Comparison of ENCODE assay signal across 1 cellular context in genomic region chr6:44092312-44092884, GRCh38.
TF ChIP-seq lines count a peak whose summit lies in the region.

No MANE protein-coding gene starts in this region.

TF ChIP-seq in HepG2, 621 proteins besides CTCF, POLR2A, EP300 and RAD21 (continued from another document and continues in another):
- no peak for TF ChIP-seq NR3C1 (CRISPR knock-in tag; IDR thresholded peaks at IDR 0.05)
- no peak for TF ChIP-seq ZFP36L1 (CRISPR knock-in tag; IDR thresholded peaks at IDR 0.05)
- TF ChIP-seq HNF1A (IDR thresholded peaks at IDR 0.05; ENCODE audit: low read depth): peak; percentile 37
- TF ChIP-seq HNF1A (CRISPR knock-in tag; IDR thresholded peaks at IDR 0.05; ENCODE audit: borderline replicate concordance): no peak; the same call in 1 of the 2 replicates
- TF ChIP-seq TBX3 (IDR thresholded peaks at IDR 0.05; ENCODE audit: borderline replicate concordance): peak; percentile 42; the same call in 1 of the 2 replicates
- TF ChIP-seq, protein P1, sequence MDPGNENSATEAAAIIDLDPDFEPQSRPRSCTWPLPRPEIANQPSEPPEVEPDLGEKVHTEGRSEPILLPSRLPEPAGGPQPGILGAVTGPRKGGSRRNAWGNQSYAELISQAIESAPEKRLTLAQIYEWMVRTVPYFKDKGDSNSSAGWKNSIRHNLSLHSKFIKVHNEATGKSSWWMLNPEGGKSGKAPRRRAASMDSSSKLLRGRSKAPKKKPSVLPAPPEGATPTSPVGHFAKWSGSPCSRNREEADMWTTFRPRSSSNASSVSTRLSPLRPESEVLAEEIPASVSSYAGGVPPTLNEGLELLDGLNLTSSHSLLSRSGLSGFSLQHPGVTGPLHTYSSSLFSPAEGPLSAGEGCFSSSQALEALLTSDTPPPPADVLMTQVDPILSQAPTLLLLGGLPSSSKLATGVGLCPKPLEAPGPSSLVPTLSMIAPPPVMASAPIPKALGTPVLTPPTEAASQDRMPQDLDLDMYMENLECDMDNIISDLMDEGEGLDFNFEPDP (CRISPR knock-in tag; conservative IDR thresholded peaks at IDR 0.05): no peak
- no peak for TF ChIP-seq ZNF720 (CRISPR knock-in tag; IDR thresholded peaks at IDR 0.05)
- TF ChIP-seq SALL2 (CRISPR knock-in tag; IDR thresholded peaks at IDR 0.05): no peak
- peak; percentile 90 for TF ChIP-seq DPF2 (CRISPR knock-in tag; IDR thresholded peaks at IDR 0.05; ENCODE audit: borderline replicate concordance, low read depth)
- TF ChIP-seq U2AF2 (IDR thresholded peaks at IDR 0.05; ENCODE audit: low read depth, low read length): no peak
- peak; percentile 94; the same call in 1 of the 2 replicates for TF ChIP-seq AHDC1 (CRISPR knock-in tag; IDR thresholded peaks at IDR 0.05; ENCODE audit: borderline replicate concordance)
- no peak for TF ChIP-seq ZNF503 (CRISPR knock-in tag; IDR thresholded peaks at IDR 0.05)
- peak in 1 of 2 experiments; percentile 37; a peak in 2 of 4 replicates for TF ChIP-seq NR2F1 (CRISPR knock-in tag; IDR thresholded peaks at IDR 0.05)
- TF ChIP-seq MED13 (CRISPR knock-in tag; IDR thresholded peaks at IDR 0.05): no peak
- TF ChIP-seq AKNA (CRISPR knock-in tag; IDR thresholded peaks at IDR 0.05; ENCODE audit: borderline replicate concordance): no peak
- TF ChIP-seq RORA (CRISPR knock-in tag; IDR thresholded peaks at IDR 0.05): no peak
- no peak for TF ChIP-seq WIZ (CRISPR knock-in tag; IDR thresholded peaks at IDR 0.05)
- TF ChIP-seq ZNF792 (CRISPR knock-in tag; IDR thresholded peaks at IDR 0.05): no peak; the same call in 1 of the 2 replicates
- TF ChIP-seq ZNF776 (CRISPR knock-in tag; IDR thresholded peaks at IDR 0.05): no peak
- no peak for TF ChIP-seq NFATC3 (CRISPR knock-in tag; IDR thresholded peaks at IDR 0.05)
- TF ChIP-seq ZNF850 (CRISPR knock-in tag; conservative IDR thresholded peaks at IDR 0.05): 0 out of 2 replicates have a peak, but pooled peaks have one; percentile 45
- peak in 1 of 2 experiments; percentile 75; a peak in 1 of 4 replicates for TF ChIP-seq REST (IDR thresholded peaks at IDR 0.05; ENCODE audit: borderline replicate concordance in 1 of 2, low read depth in 1 of 2, low read length in 2 of 2)
- TF ChIP-seq RCOR2 (CRISPR knock-in tag; IDR thresholded peaks at IDR 0.05): peak; percentile 100
- peak; percentile 83; the same call in 1 of the 2 replicates for TF ChIP-seq CBX5 (CRISPR knock-in tag; IDR thresholded peaks at IDR 0.05; ENCODE audit: borderline replicate concordance)
- TF ChIP-seq, protein P2, sequence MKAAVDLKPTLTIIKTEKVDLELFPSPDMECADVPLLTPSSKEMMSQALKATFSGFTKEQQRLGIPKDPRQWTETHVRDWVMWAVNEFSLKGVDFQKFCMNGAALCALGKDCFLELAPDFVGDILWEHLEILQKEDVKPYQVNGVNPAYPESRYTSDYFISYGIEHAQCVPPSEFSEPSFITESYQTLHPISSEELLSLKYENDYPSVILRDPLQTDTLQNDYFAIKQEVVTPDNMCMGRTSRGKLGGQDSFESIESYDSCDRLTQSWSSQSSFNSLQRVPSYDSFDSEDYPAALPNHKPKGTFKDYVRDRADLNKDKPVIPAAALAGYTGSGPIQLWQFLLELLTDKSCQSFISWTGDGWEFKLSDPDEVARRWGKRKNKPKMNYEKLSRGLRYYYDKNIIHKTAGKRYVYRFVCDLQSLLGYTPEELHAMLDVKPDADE (CRISPR knock-in tag; IDR thresholded peaks at IDR 0.05): no peak
- no peak for TF ChIP-seq MAFK (conservative IDR thresholded peaks at IDR 0.05 in 1 of 2, IDR thresholded peaks at IDR 0.05 in 1 of 2; ENCODE audit: low read length in 2 of 2)
- peak; percentile 5 for TF ChIP-seq CBX1 (IDR thresholded peaks at IDR 0.05; ENCODE audit: low read depth)
- no peak for TF ChIP-seq MLLT10 (CRISPR knock-in tag; IDR thresholded peaks at IDR 0.05)
- TF ChIP-seq ZNF713 (CRISPR knock-in tag; IDR thresholded peaks at IDR 0.05): 0 out of 2 replicates have a peak, but pooled peaks have one; percentile 83
- no peak for TF ChIP-seq GRHL1 (CRISPR knock-in tag; conservative IDR thresholded peaks at IDR 0.05)
